Comparison of ENCODE assay signal across 8 cellular contexts in genomic region chr7:44986218-44987053, GRCh38. TPM values are rescaled to one million over a fixed set of nuclear protein-coding genes. Genes with fewer than 3 reads are reported as not detected.
A peak's percentile ranks its signal among the peaks of the same experiment; 100 is the strongest.
DNase-seq lines count a peak whose midpoint lies in the region; ATAC-seq and TF ChIP-seq lines count a peak whose summit lies in the region.

No MANE protein-coding gene starts in this region.

- H4K20me1 ChIP-seq in OCI-LY7 (ENCODE audit: insufficient read depth, low read length), result peaks cover 29% of the 10 kb centered on the region; the same call in 1 of the 2 replicates

- H2AFZ ChIP-seq in OCI-LY7 (ENCODE audit: low read length), result peak overlapping the region; percentile 74

- H3K4me1 Mint-ChIP-seq in Calu3 (ENCODE audit: low read depth, unreplicated experiment), result peaks cover 66% of the 10 kb centered on the region

- no peaks in the 10 kb centered on the region for H3K9me2 ChIP-seq in OCI-LY7 (ENCODE audit: insufficient read depth, low read length)

- POLR2A ChIA-PET in OCI-LY7 (lab: Charles Lee), result interaction anchor here (1.3 to 15.1 kb wide), 2 partner anchors 14 to 34 kb away, joined by 6 to 206 read pairs; partner anchors contain the start of gene CCM2

- peaks cover 2% of the 10 kb centered on the region for H3K9me3 Mint-ChIP-seq in Calu3 (ENCODE audit: low read depth, unreplicated experiment)

- peak; percentile 91 for ATAC-seq in GM21423 (IDR thresholded peaks at IDR 0.05; ENCODE audit: unreplicated experiment)

- H3K9ac ChIP-seq in HUES48 (ENCODE audit: low read depth, low read length), result peak overlapping the region; percentile 97
- H3K9ac ChIP-seq in mucosa of rectum (ENCODE audit: low read depth in 1 of 2, low read length in 2 of 2), result peak overlapping the region; percentile 83 to 100

- BruUV-seq in Calu3 (replicated peaks; lab: Mats Ljungman, UMichigan), result no TSS peak
- no TSS peak for BruUV-seq in OCI-LY7 (replicated peaks; lab: Mats Ljungman, UMichigan)

- DNase-seq in Calu3, result peak; percentile 98
- DNase-seq in OCI-LY7 (ENCODE audit: low spot score), result peak; percentile 95
- peak; percentile 98 for DNase-seq in activated T-cell treated with anti-CD3 and anti-CD28 coated beads for 48 hours (ENCODE audit: low read depth)
- DNase-seq in erythroblast (lab: John Stamatoyannopoulos, UW), result peak; percentile 96 to 98
- peak; percentile 90 to 95 for DNase-seq in stimulated activated CD8-positive, alpha-beta memory T cell treated with anti-CD3 and anti-CD28 coated beads, Interleukin-4, amount 100 ng/mL, for 4 hours (ENCODE audit: low read depth in 2 of 2, low spot score in 1 of 2)

- intact Hi-C loops in Calu3 (cut with micrococcal nuclease; ENCODE audit: unreplicated experiment), result loop anchor here (1.0 kb wide), 1 partner anchor 126 kb away; no protein-coding TSS in a partner anchor
- intact Hi-C loops in OCI-LY7 (cut with micrococcal nuclease; ENCODE audit: unreplicated experiment), result loop anchor here (1.0 kb wide), 1 partner anchor 13 kb away; no protein-coding TSS in a partner anchor

- peak; percentile 98 for TF ChIP-seq POLR2A in erythroblast (IDR thresholded peaks at IDR 0.05; ENCODE audit: low read length)

- H3K27ac Mint-ChIP-seq in Calu3 (ENCODE audit: unreplicated experiment), result peak overlapping the region; percentile 98

- H3K27me3 ChIP-seq in HUES48 (ENCODE audit: control insufficient read depth, insufficient read depth, low read length) (no peaks in the 10 kb centered on the region), mucosa of rectum (ENCODE audit: control insufficient read depth in 2 of 2, insufficient read depth in 2 of 2, low read length in 2 of 2) (no peaks in the 10 kb centered on the region)

- H3K36me3 ChIP-seq in HUES48 (ENCODE audit: control insufficient read depth, insufficient read depth, low read length), result peaks cover 43% of the 10 kb centered on the region
- H3K36me3 ChIP-seq in OCI-LY7 (ENCODE audit: insufficient read depth, low read length), result peaks cover 47% of the 10 kb centered on the region
- H3K36me3 ChIP-seq in mucosa of rectum (ENCODE audit: control insufficient read depth in 2 of 2, insufficient read depth in 2 of 2, low read length in 2 of 2), result peaks cover 24 to 37% of the 10 kb centered on the region in 2 donors

- peak overlapping the region; percentile 86 for H3K4me3 Mint-ChIP-seq in Calu3 (ENCODE audit: low read depth, unreplicated experiment)

- H3K9me3 ChIP-seq in HUES48 (ENCODE audit: control insufficient read depth, insufficient read depth, low read length), result no peaks in the 10 kb centered on the region
- no peaks in the 10 kb centered on the region for H3K9me3 ChIP-seq in OCI-LY7 (ENCODE audit: low read length)
- H3K9me3 ChIP-seq in mucosa of rectum (ENCODE audit: control insufficient read depth in 2 of 2, low read length in 2 of 2), result no peaks in the 10 kb centered on the region

- no peaks in the 10 kb centered on the region for H3K27me3 Mint-ChIP-seq in Calu3 (ENCODE audit: unreplicated experiment)

- peaks cover 75% of the 10 kb centered on the region for H3K36me3 Mint-ChIP-seq in Calu3 (ENCODE audit: insufficient read depth, unreplicated experiment)

- H3K4me3 ChIP-seq in HUES48 (ENCODE audit: low read depth, low read length) (peak overlapping the region; percentile 89), OCI-LY7 (ENCODE audit: low read depth, low read length, poor library complexity, severe bottlenecking) (peak overlapping the region; percentile 94), mucosa of rectum (ENCODE audit: low read length in 2 of 2) (peak overlapping the region; percentile 75 to 93)

- H3K79me2 ChIP-seq in OCI-LY7 (ENCODE audit: insufficient read depth, low read depth, low read length), result peaks cover 54% of the 10 kb centered on the region

- peak overlapping the region; percentile 95 for H3K27ac ChIP-seq in HUES48 (ENCODE audit: low read depth, low read length)
- peak overlapping the region; percentile 70 for H3K27ac ChIP-seq in OCI-LY7 (ENCODE audit: low read depth, low read length, poor library complexity, severe bottlenecking)
- H3K27ac ChIP-seq in mucosa of rectum (ENCODE audit: low read depth in 2 of 2, low read length in 2 of 2), result peak overlapping the region; percentile 92 to 98

- CTCF ChIA-PET in Calu3 (lab: Charles Lee) (interaction anchor here (0.7 to 5.0 kb wide), 3 partner anchors 10 to 150 kb away, joined by 3 to 30 read pairs (median 3); no protein-coding TSS in a partner anchor), OCI-LY7 (lab: Charles Lee; ENCODE audit: unreplicated experiment) (interaction anchor here (0.6 to 1.6 kb wide), 3 partner anchors 10 to 14 kb away, joined by 3 to 6 read pairs (median 3); partner anchors contain the start of gene CCM2)

- peak overlapping the region; percentile 95 for H3K4me2 ChIP-seq in OCI-LY7 (ENCODE audit: low read length)

- no peak for TF ChIP-seq CTCF in Calu3 (IDR thresholded peaks at IDR 0.05; ENCODE audit: unreplicated experiment)
- TF ChIP-seq CTCF in OCI-LY7 (conservative IDR thresholded peaks at IDR 0.05; ENCODE audit: low read length), result no peak

- peaks cover 12% of the 10 kb centered on the region; the same call in 1 of the 2 replicates for H3K4me1 ChIP-seq in HUES48 (ENCODE audit: control insufficient read depth, insufficient read depth, low read length)
- peaks cover 55% of the 10 kb centered on the region for H3K4me1 ChIP-seq in OCI-LY7 (ENCODE audit: insufficient read depth, low read length, poor library complexity, severe bottlenecking)
- peaks cover 13% of the 10 kb centered on the region in 2 donors for H3K4me1 ChIP-seq in mucosa of rectum (ENCODE audit: control insufficient read depth in 2 of 2, insufficient read depth in 2 of 2, low read length in 2 of 2)

RNA-seq across cellular contexts. Expression of gene MYO1G, which starts 7.6 kb away (rescaled TPM):
- total RNA-seq in Calu3 (2022) (0.33 and 0.39 TPM in 2 replicates), OCI-LY7 (2022) (74.7 and 87.3 TPM in 2 replicates)
- 23.6 and 27.4 TPM in 2 replicates for total RNA-seq in OCI-LY7 (2014; rRNA removed; shearing (Covaris generic))

RNA-seq across cellular contexts. Expression of gene CCM2, which starts 13.6 kb away (rescaled TPM):
- total RNA-seq in Calu3 (2022) (59.8 and 62.9 TPM in 2 replicates), OCI-LY7 (2022) (84.0 and 89.1 TPM in 2 replicates)
- total RNA-seq in OCI-LY7 (2014; rRNA removed; shearing (Covaris generic)), result 55.3 and 58.9 TPM in 2 replicates

Comparison
In these comparisons a context has a peak if more than half of its experiments do, and no peak if none do; other contexts are left out.
1. Peak in every context shown above with its lines: DNase-seq, ATAC-seq, H3K4me3 ChIP-seq and H3K27ac ChIP-seq.
2. RNA of gene MYO1G, which starts 7.6 kb away (total RNA-seq): 23.6 to 87.3 TPM in OCI-LY7; 0.33 to 0.39 TPM in Calu3; every median in the first group is over 10 times any median in the second.